ENCODE assay signal across 8 cellular contexts in genomic region chr9:137550241-137550621, GRCh38. TPM values are rescaled to one million over a fixed set of nuclear protein-coding genes. Genes with fewer than 3 reads are reported as not detected.
DNase-seq lines count a peak whose midpoint lies in the region; ATAC-seq, FAIRE-seq and TF ChIP-seq lines count a peak whose summit lies in the region.

TSS of gene PNPLA7 (minus strand) at chr9:137550402. CDS start at chr9:137550197, 205 bp downstream.

- peak; percentile 52 for FAIRE-seq in G401.6 (lab: Jason Lieb, UNC)

- intact Hi-C loops in left ventricle myocardium inferior (cut with micrococcal nuclease), result no loop called here

- peaks cover 3% of the 10 kb centered on the region for H3K9me3 ChIP-seq in left ventricle myocardium inferior (replicated peaks)
- no peaks in the 10 kb centered on the region for H3K9me3 ChIP-seq in parathyroid adenoma (ENCODE audit: control insufficient read depth, low read length)

- H3K27me3 ChIP-seq in left ventricle myocardium inferior (ENCODE audit: low read depth) (no peaks in the 10 kb centered on the region), parathyroid adenoma (ENCODE audit: control insufficient read depth, insufficient read depth, low read length) (no peaks in the 10 kb centered on the region)

- H2AFZ ChIP-seq in parathyroid adenoma, result peak within 1 kb of the TSS; percentile 80

- H3K4me3 ChIP-seq in astrocyte of the cerebellum (ENCODE audit: low read depth, low read length) (peak within 1 kb of the TSS; percentile 65), left ventricle myocardium inferior (peak within 1 kb of the TSS; percentile 97), parathyroid adenoma (ENCODE audit: low read depth, low read length) (peak within 1 kb of the TSS; percentile 53)

- in situ Hi-C loops in astrocyte of the cerebellum (cut with HindIII; ENCODE audit: low sequenced_read_pairs), result no loop called here

- no peaks in the 10 kb centered on the region for H3K79me2 ChIP-seq in parathyroid adenoma

- no peak within 1 kb of the TSS for H3K9ac ChIP-seq in parathyroid adenoma

- H3K36me3 ChIP-seq in left ventricle myocardium inferior (peaks cover 15% of the 10 kb centered on the region), parathyroid adenoma (ENCODE audit: control insufficient read depth, insufficient read depth, low read length) (no peaks in the 10 kb centered on the region)

- DNase-seq in NCI-H128 (lab: John Stamatoyannopoulos, UW; ENCODE audit: unreplicated experiment), result peak; percentile 54
- peak; percentile 73 for DNase-seq in SW480 (ENCODE audit: low spot score)
- DNase-seq in astrocyte of the cerebellum (ENCODE audit: low read depth), result no peak
- peak; percentile 91 for DNase-seq in left ventricle myocardium inferior

- H3K27ac ChIP-seq in left ventricle myocardium inferior (replicated peaks) (peak within 1 kb of the TSS; percentile 99), parathyroid adenoma (peak within 1 kb of the TSS; percentile 69)

- H3K4me2 ChIP-seq in parathyroid adenoma (ENCODE audit: low read length), result peak within 1 kb of the TSS; percentile 88

- TF ChIP-seq CTCF in astrocyte of the cerebellum (IDR thresholded peaks at IDR 0.05; ENCODE audit: low read depth, low read length, missing control alignments) (no peak), left ventricle myocardium inferior (IDR thresholded peaks at IDR 0.05; ENCODE audit: borderline replicate concordance) (no peak), parathyroid adenoma (IDR thresholded peaks at IDR 0.05) (no peak)

- H3K4me1 ChIP-seq in left ventricle myocardium inferior (peaks cover 48% of the 10 kb centered on the region), parathyroid adenoma (no peaks in the 10 kb centered on the region)

- no peak for ATAC-seq in HG03025 (IDR thresholded peaks at IDR 0.05; ENCODE audit: low FRiP score, unreplicated experiment)
- ATAC-seq in HG03457 (IDR thresholded peaks at IDR 0.05; ENCODE audit: unreplicated experiment), result no peak

RNA-seq across cellular contexts. Expression of gene PNPLA7, which starts in this region (rescaled TPM):
- 9.0 TPM for total RNA-seq in left ventricle myocardium inferior
